Comparison of ENCODE assay signal across 9 cellular contexts in the genomic region with DNA sequence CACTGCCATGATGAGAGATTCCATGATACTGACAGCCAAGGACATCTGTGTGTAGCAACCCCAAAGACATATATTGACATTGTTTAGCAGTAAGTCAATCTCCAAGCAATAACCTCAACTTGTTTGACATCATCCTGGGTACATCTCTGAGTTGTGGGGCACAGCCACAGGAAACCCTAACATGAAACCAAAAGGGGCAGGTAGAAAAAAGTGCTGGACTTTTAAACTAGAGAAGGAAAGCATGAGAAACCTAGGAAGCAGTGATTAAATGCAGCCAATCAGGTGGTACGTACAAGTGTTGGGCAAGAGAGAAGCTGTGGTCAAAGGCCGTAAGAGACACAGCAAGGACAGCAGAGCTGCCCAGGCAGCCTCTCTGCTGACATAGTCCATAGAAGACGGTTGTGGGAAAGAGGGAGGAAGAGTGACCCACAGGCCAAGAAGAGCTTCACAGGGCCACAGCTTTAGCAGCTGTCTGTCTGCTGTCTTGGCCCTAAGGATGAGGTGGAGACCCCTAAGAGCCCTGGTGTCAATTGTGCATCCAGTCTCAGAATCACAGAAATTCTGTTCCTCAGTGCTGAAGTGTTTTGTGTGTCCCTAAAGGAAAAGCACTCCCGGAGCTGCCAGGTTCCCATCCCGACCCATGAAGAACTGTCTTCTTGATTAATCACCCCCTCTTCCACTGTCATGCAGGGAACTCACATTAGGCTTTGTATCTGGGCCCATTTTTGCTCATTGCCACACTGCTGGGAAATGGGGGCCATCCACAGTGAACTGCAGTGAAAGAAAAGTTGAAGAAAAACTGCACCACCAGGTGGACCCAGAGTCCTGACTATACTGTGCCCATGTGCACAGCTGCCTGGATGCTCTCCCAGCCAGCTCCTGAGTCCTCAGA. TPM values are rescaled to one million over a fixed set of nuclear protein-coding genes. Genes with fewer than 3 reads are reported as not detected.
DNase-seq lines count a peak whose midpoint lies in the region; ATAC-seq and TF ChIP-seq lines count a peak whose summit lies in the region.
"Had no signal": no experiment of that assay in that cellular context is flagged by ENCODE, and none has a peak within 500 bp of the region (broad histone marks: within the 10 kb centered on the region; RNA-seq: fewer than 3 reads in every experiment).

No MANE protein-coding gene starts in this region.

- no peaks in the 10 kb centered on the region for H4K20me1 ChIP-seq in KMS-11 (ENCODE audit: insufficient read depth)

- H3K4me3 Mint-ChIP-seq in glutamatergic neuron (ENCODE audit: unreplicated experiment): no peak overlapping the region
- H3K4me3 Mint-ChIP-seq in stimulated activated naive CD8-positive, alpha-beta T cell treated with anti-CD3 and anti-CD28 coated beads, Interleukin-15, amount 100 ng/mL, for 72 hours: no peak overlapping the region
- H3K4me3 Mint-ChIP-seq: activated naive CD4-positive, alpha-beta T cell treated with anti-CD3 and anti-CD28 coated beads, Interleukin-2, amount 50 U/mL, for 24 hours had no signal

- no peaks in the 10 kb centered on the region for H3K36me3 ChIP-seq in KMS-11 (ENCODE audit: insufficient read depth)

- H3K27ac ChIP-seq in KMS-11: no peak overlapping the region

- H3K27me3 Mint-ChIP-seq in glutamatergic neuron (ENCODE audit: unreplicated experiment): peaks cover 4% of the 10 kb centered on the region
- no peaks in the 10 kb centered on the region for H3K27me3 Mint-ChIP-seq in stimulated activated naive CD8-positive, alpha-beta T cell treated with anti-CD3 and anti-CD28 coated beads, Interleukin-15, amount 100 ng/mL, for 72 hours
- H3K27me3 Mint-ChIP-seq: activated naive CD4-positive, alpha-beta T cell treated with anti-CD3 and anti-CD28 coated beads, Interleukin-2, amount 50 U/mL, for 24 hours had no signal

- H3K9me3 Mint-ChIP-seq in glutamatergic neuron (ENCODE audit: unreplicated experiment): peaks cover 4% of the 10 kb centered on the region
- no peaks in the 10 kb centered on the region for H3K9me3 Mint-ChIP-seq in stimulated activated naive CD8-positive, alpha-beta T cell treated with anti-CD3 and anti-CD28 coated beads, Interleukin-15, amount 100 ng/mL, for 72 hours
- H3K9me3 Mint-ChIP-seq: activated naive CD4-positive, alpha-beta T cell treated with anti-CD3 and anti-CD28 coated beads, Interleukin-2, amount 50 U/mL, for 24 hours had no signal

- ATAC-seq in stimulated activated naive CD8-positive, alpha-beta T cell treated with anti-CD3 and anti-CD28 coated beads, Interleukin-15, amount 100 ng/mL, for 72 hours: peak; percentile 77
- no peak for ATAC-seq in GM18909 (IDR thresholded peaks at IDR 0.05; ENCODE audit: poor library complexity, unreplicated experiment)

- H3K4me2 ChIP-seq in KMS-11: no peak overlapping the region

- no peak overlapping the region for H3K27ac Mint-ChIP-seq in glutamatergic neuron (ENCODE audit: unreplicated experiment)
- no peak overlapping the region for H3K27ac Mint-ChIP-seq in stimulated activated naive CD8-positive, alpha-beta T cell treated with anti-CD3 and anti-CD28 coated beads, Interleukin-15, amount 100 ng/mL, for 72 hours
- H3K27ac Mint-ChIP-seq: activated naive CD4-positive, alpha-beta T cell treated with anti-CD3 and anti-CD28 coated beads, Interleukin-2, amount 50 U/mL, for 24 hours had no signal

- no peaks in the 10 kb centered on the region for H3K27me3 ChIP-seq in KMS-11 (ENCODE audit: insufficient read depth, low read depth)

- peaks cover 2% of the 10 kb centered on the region for H3K36me3 Mint-ChIP-seq in glutamatergic neuron (ENCODE audit: unreplicated experiment)
- H3K36me3 Mint-ChIP-seq: activated naive CD4-positive, alpha-beta T cell treated with anti-CD3 and anti-CD28 coated beads, Interleukin-2, amount 50 U/mL, for 24 hours had no signal

- H3K4me1 Mint-ChIP-seq in glutamatergic neuron (ENCODE audit: low read depth, unreplicated experiment): peaks cover 13% of the 10 kb centered on the region
- no peaks in the 10 kb centered on the region for H3K4me1 Mint-ChIP-seq in stimulated activated naive CD8-positive, alpha-beta T cell treated with anti-CD3 and anti-CD28 coated beads, Interleukin-15, amount 100 ng/mL, for 72 hours
- H3K4me1 Mint-ChIP-seq: activated naive CD4-positive, alpha-beta T cell treated with anti-CD3 and anti-CD28 coated beads, Interleukin-2, amount 50 U/mL, for 24 hours had no signal

- H3K4me3 ChIP-seq in KMS-11 (IDR thresholded peaks at IDR 0.05; ENCODE audit: insufficient read depth, low read depth, low read length): no peak overlapping the region

- no peak overlapping the region for H3K9ac ChIP-seq in KMS-11

- no peaks in the 10 kb centered on the region for H3K79me2 ChIP-seq in KMS-11 (ENCODE audit: insufficient read depth, low read depth)

- H2AFZ ChIP-seq in KMS-11 (ENCODE audit: low read depth): no peak overlapping the region

- DNase-seq in activated CD4-positive, alpha-beta T cell treated with anti-CD3 and anti-CD28 coated beads for 48 hours: peak; percentile 37
- DNase-seq in activated CD4-positive, alpha-beta T cell treated with anti-CD3 and anti-CD28 coated beads for 1 hour: no peak
- peak; percentile 2 to 45 for DNase-seq in SW 1271 (lab: John Stamatoyannopoulos, UW)
- peak; percentile 28 for DNase-seq in glutamatergic neuron
- peak; percentile 13 to 21 for DNase-seq in stimulated activated naive CD8-positive, alpha-beta T cell treated with anti-CD3 and anti-CD28 coated beads, Interleukin-15, amount 100 ng/mL, for 72 hours
- no peak for DNase-seq in COLO829 (ENCODE audit: low spot score)

- H3K4me1 ChIP-seq in KMS-11 (ENCODE audit: low read depth, poor library complexity, severe bottlenecking): peaks cover 7% of the 10 kb centered on the region

- peak; percentile 61 for TF ChIP-seq CTCF in KMS-11 (conservative IDR thresholded peaks at IDR 0.05; ENCODE audit: low read depth, low read length)
- TF ChIP-seq CTCF in glutamatergic neuron (IDR thresholded peaks at IDR 0.05; ENCODE audit: partially characterized antibody, unreplicated experiment): peak; percentile 10

RNA-seq across cellular contexts. Expression of gene CHN1, which starts 25.4 kb away (rescaled TPM):
- total RNA-seq in glutamatergic neuron (ENCODE audit: unreplicated experiment): 212 TPM

Comparison
In these comparisons a context has a peak if more than half of its experiments do, and no peak if none do; other contexts are left out.
1. DNase-seq: peak in activated CD4-positive, alpha-beta T cell treated with anti-CD3 and anti-CD28 coated beads for 48 hours (single experiment), SW 1271 (2 of 2), glutamatergic neuron (single experiment) and stimulated activated naive CD8-positive, alpha-beta T cell treated with anti-CD3 and anti-CD28 coated beads, Interleukin-15, amount 100 ng/mL, for 72 hours (2 of 2); none in activated CD4-positive, alpha-beta T cell treated with anti-CD3 and anti-CD28 coated beads for 1 hour (single experiment) and COLO829 (single experiment).